12 cellular contexts compared by ENCODE assay signal in the genomic region with DNA sequence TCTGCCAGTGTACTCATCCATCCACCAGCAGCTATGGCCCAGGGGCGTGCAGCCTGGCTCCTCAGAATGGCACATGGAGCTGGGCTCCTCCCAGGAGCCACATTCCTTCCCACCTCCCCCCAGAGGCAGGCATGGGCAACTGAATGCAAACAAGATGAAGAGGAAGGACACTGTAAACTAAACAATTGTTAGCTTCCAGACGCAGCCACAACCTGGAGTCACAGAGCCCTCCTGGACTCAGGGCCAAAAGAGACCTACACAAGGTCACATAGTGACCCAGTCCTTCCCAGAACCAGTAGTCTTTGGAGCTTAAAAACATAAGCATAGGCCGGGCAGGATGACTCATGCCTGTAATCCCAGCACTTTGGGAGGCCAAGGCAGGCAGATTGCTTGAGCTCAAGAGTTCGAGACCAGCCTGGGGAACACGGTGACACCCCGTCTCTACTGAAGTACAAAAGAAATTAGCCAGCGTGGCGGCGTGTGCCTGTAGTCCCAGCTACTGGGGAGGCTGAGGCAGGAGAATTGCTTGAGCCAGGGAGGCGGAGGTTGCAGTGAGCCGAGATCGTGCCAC. TPM values are rescaled to one million over a fixed set of nuclear protein-coding genes. Genes with fewer than 3 reads are reported as not detected.
DNase-seq lines count a peak whose midpoint lies in the region; ATAC-seq and TF ChIP-seq lines count a peak whose summit lies in the region.
"Had no signal": no experiment of that assay in that cellular context is flagged by ENCODE, and none has a peak within 500 bp of the region (broad histone marks: within the 10 kb centered on the region; RNA-seq: fewer than 3 reads in every experiment).

No MANE protein-coding gene starts in this region.

- H3K9me3 ChIP-seq in heart left ventricle, result peaks cover 0 to 6% (median 0%) of the 10 kb centered on the region in 12 donors

- H3K9me3 Mint-ChIP-seq in endothelial cell (ENCODE audit: unreplicated experiment) (no peaks in the 10 kb centered on the region), neural crest cell (no peaks in the 10 kb centered on the region), immature natural killer cell (peaks cover 0 to 5% (median 0%) of the 10 kb centered on the region in 6 donors)
- H3K9me3 Mint-ChIP-seq: stimulated activated naive B cell treated with anti-CD40 and anti-IgM and Interleukin-4, amounts not matched to agents 10 μg/mL and 1 μg/mL and 100 μg/mL, for 72 hours had no signal

- TF ChIP-seq POLR2A in heart left ventricle (IDR thresholded peaks at IDR 0.05), result no peak

- H3K36me3 ChIP-seq in heart left ventricle, result no peaks in the 10 kb centered on the region

- peaks cover 2% of the 10 kb centered on the region for H3K27me3 Mint-ChIP-seq in endothelial cell (ENCODE audit: unreplicated experiment)
- no peaks in the 10 kb centered on the region for H3K27me3 Mint-ChIP-seq in neural crest cell (ENCODE audit: low read depth)
- peaks cover 0 to 12% (median 7%) of the 10 kb centered on the region in 3 donors for H3K27me3 Mint-ChIP-seq in immature natural killer cell (ENCODE audit: low read depth in 3 of 3)

- H3K27me3 ChIP-seq in heart left ventricle, result no peaks in the 10 kb centered on the region

- H3K27ac Mint-ChIP-seq in endothelial cell (ENCODE audit: unreplicated experiment), result peak overlapping the region; percentile 64
- no peak overlapping the region for H3K27ac Mint-ChIP-seq in neural crest cell (ENCODE audit: unreplicated experiment)
- H3K27ac Mint-ChIP-seq in immature natural killer cell, result no peak overlapping the region
- H3K27ac Mint-ChIP-seq: brain; stimulated activated naive B cell treated with anti-CD40 and anti-IgM and Interleukin-4, amounts not matched to agents 10 μg/mL and 1 μg/mL and 100 μg/mL, for 72 hours had no signal

- H3K36me3 Mint-ChIP-seq in endothelial cell (ENCODE audit: low read depth, unreplicated experiment), result no peaks in the 10 kb centered on the region
- H3K36me3 Mint-ChIP-seq in neural crest cell (ENCODE audit: low read depth), result no peaks in the 10 kb centered on the region
- H3K36me3 Mint-ChIP-seq in immature natural killer cell, result peaks cover 0 to 4% (median 0%) of the 10 kb centered on the region in 3 donors
- H3K36me3 Mint-ChIP-seq: brain; stimulated activated naive B cell treated with anti-CD40 and anti-IgM and Interleukin-4, amounts not matched to agents 10 μg/mL and 1 μg/mL and 100 μg/mL, for 72 hours had no signal

- 81 to 86% (median 84%) methylated on average over 12 of the region's 12 CpGs for WGBS in heart left ventricle, 4 donors

- ATAC-seq in heart left ventricle, result no peak
- no peak for ATAC-seq in HG03520 (IDR thresholded peaks at IDR 0.05; ENCODE audit: unreplicated experiment)
- ATAC-seq: stimulated activated naive B cell treated with anti-CD40 and anti-IgM and Interleukin-4, amounts not matched to agents 10 μg/mL and 1 μg/mL and 100 μg/mL, for 72 hours had no signal

- intact Hi-C loops in heart left ventricle (cut with DNase I), result no loop called here

- peak; percentile 58 for DNase-seq in ELR (ENCODE audit: low read depth)
- DNase-seq in NCI-H69 (lab: John Stamatoyannopoulos, UW), result peak; percentile 64
- peak; percentile 50 for DNase-seq in endothelial cell (ENCODE audit: low spot score)
- no peak for DNase-seq in neural crest cell (ENCODE audit: low read depth, low spot score)
- no peak for DNase-seq in stimulated activated naive CD4-positive, alpha-beta T cell (lab: John Stamatoyannopoulos, UW)
- no peak for DNase-seq in immature natural killer cell
- no peak for DNase-seq in heart left ventricle
- DNase-seq: activated CD4-positive, CD25-positive, alpha-beta regulatory T cell treated with anti-CD3 and anti-CD28 coated beads, Interleukin-2, amount 50 U/mL, for 72 hours; NCI-H526 treated with DMSO at 0.1 percent for 48 hours; stimulated activated naive B cell treated with anti-CD40 and anti-IgM and Interleukin-4, amounts not matched to agents 10 μg/mL and 1 μg/mL and 100 μg/mL, for 72 hours had no signal

- no peak overlapping the region for H3K4me3 ChIP-seq in heart left ventricle

- H3K27ac ChIP-seq in heart left ventricle, result no peak overlapping the region

- peaks cover 11% of the 10 kb centered on the region for H3K4me1 Mint-ChIP-seq in endothelial cell (ENCODE audit: unreplicated experiment)
- H3K4me1 Mint-ChIP-seq in neural crest cell, result no peaks in the 10 kb centered on the region
- H3K4me1 Mint-ChIP-seq in immature natural killer cell, result no peaks in the 10 kb centered on the region
- H3K4me1 Mint-ChIP-seq: brain; stimulated activated naive B cell treated with anti-CD40 and anti-IgM and Interleukin-4, amounts not matched to agents 10 μg/mL and 1 μg/mL and 100 μg/mL, for 72 hours had no signal

- H3K4me1 ChIP-seq in heart left ventricle, result no peaks in the 10 kb centered on the region

- H3K4me3 Mint-ChIP-seq in endothelial cell (ENCODE audit: unreplicated experiment), result no peak overlapping the region
- H3K4me3 Mint-ChIP-seq in neural crest cell, result no peak overlapping the region
- no peak overlapping the region for H3K4me3 Mint-ChIP-seq in immature natural killer cell
- H3K4me3 Mint-ChIP-seq: brain; stimulated activated naive B cell treated with anti-CD40 and anti-IgM and Interleukin-4, amounts not matched to agents 10 μg/mL and 1 μg/mL and 100 μg/mL, for 72 hours had no signal

- TF ChIP-seq CTCF in endothelial cell (IDR thresholded peaks at IDR 0.05; ENCODE audit: unreplicated experiment), result peak; percentile 34
- peak; percentile 43 for TF ChIP-seq CTCF in neural crest cell (conservative IDR thresholded peaks at IDR 0.05)
- no peak for TF ChIP-seq CTCF in heart left ventricle (IDR thresholded peaks at IDR 0.05)

RNA-seq across cellular contexts. Expression of a gene that starts 30.7 kb away (rescaled TPM):
- total RNA-seq in endothelial cell (ENCODE audit: unreplicated experiment), result 108 TPM
- 1.0 and 1.3 TPM in 2 replicates for total RNA-seq in neural crest cell
- 1 to 10 TPM in 1 of 3 donors, under 1 TPM in 1, not detected in 1; 0.46 to 3.6 TPM for polyA plus RNA-seq in immature natural killer cell
- 10 to 100 TPM; 16.8 to 79.0 (median 36.6) TPM for total RNA-seq in heart left ventricle
- polyA plus RNA-seq in heart left ventricle, result 10 to 100 TPM; 39.5 to 77.7 TPM

Comparison
In these comparisons a context has a peak if more than half of its experiments do, and no peak if none do; other contexts are left out.
1. DNase-seq: peak in ELR (single experiment), NCI-H69 (single experiment) and endothelial cell (single experiment); none in neural crest cell (single experiment), stimulated activated naive CD4-positive, alpha-beta T cell (0 of 6), immature natural killer cell (0 of 3) and heart left ventricle (0 of 5).
2. CTCF ChIP-seq: peak in endothelial cell (single experiment) and neural crest cell (single experiment); none in heart left ventricle (0 of 12).